In genomic region chr16:67349172-67349571, GRCh38 we compare ENCODE assay signal across 8 cellular contexts. TPM values are rescaled to one million over a fixed set of nuclear protein-coding genes. Genes with fewer than 3 reads are reported as not detected.
DNase-seq lines count a peak whose midpoint lies in the region; ATAC-seq, FAIRE-seq and TF ChIP-seq lines count a peak whose summit lies in the region.

No MANE protein-coding gene starts in this region.

- no peak overlapping the region for H3K4me3 ChIP-seq in AG04450 (ENCODE audit: low read depth, low read length)
- H3K4me3 ChIP-seq in GM23338, result no peak overlapping the region
- H3K4me3 ChIP-seq in aorta (ENCODE audit: low read length in 2 of 2), result no peak overlapping the region

- intact Hi-C loops in aorta (cut with DNase I), result no loop called here

- no peak overlapping the region for H3K4me3 Mint-ChIP-seq in GM23338

- H2AFZ ChIP-seq in GM23338, result no peak overlapping the region

- TF ChIP-seq POLR2A in GM12892 (IDR thresholded peaks at IDR 0.05; ENCODE audit: low read depth, low read length), result no peak

- POLR2A ChIA-PET in AG04450 (lab: Yijun Ruan, JAX), result no interaction called here

- H3K9me3 ChIP-seq in AG04450 (ENCODE audit: control insufficient read depth, insufficient read depth, low read length) (no peaks in the 10 kb centered on the region), aorta (ENCODE audit: control insufficient read depth, low read length) (no peaks in the 10 kb centered on the region)

- no peak overlapping the region for H3K4me2 ChIP-seq in GM23338

- DNase-seq in AG04450 (ENCODE audit: low read depth, low spot score) (no peak), GM23338 (ENCODE audit: low spot score) (peak; percentile 48), RPMI8226 (peak; percentile 60), foreskin melanocyte (peak; percentile 26), GM12892 (ENCODE audit: insufficient read length) (no peak), NK-92 (lab: John Stamatoyannopoulos, UW; ENCODE audit: unreplicated experiment) (no peak), aorta (no peak)

- H3F3A ChIP-seq in GM23338 (replicated peaks; ENCODE audit: low read depth), result no peaks in the 10 kb centered on the region

- no peaks in the 10 kb centered on the region for H3K36me3 Mint-ChIP-seq in GM23338 (ENCODE audit: low read depth)

- H3K4me1 ChIP-seq in GM23338 (ENCODE audit: insufficient read depth) (no peaks in the 10 kb centered on the region), aorta (ENCODE audit: control insufficient read depth in 1 of 2, insufficient read depth in 2 of 2, low read length in 2 of 2) (no peaks in the 10 kb centered on the region)

- H4K20me1 ChIP-seq in GM23338 (replicated peaks; ENCODE audit: insufficient read depth), result no peaks in the 10 kb centered on the region

- H3K9me3 Mint-ChIP-seq in GM23338, result no peaks in the 10 kb centered on the region

- H3K27ac Mint-ChIP-seq in GM23338, result no peak overlapping the region

- peaks cover 2% of the 10 kb centered on the region for H3K27me3 ChIP-seq in AG04450 (ENCODE audit: control insufficient read depth, insufficient read depth, low read length)
- H3K27me3 ChIP-seq in GM23338 (ENCODE audit: insufficient read depth), result peaks cover 4% of the 10 kb centered on the region; the same call in 1 of the 2 replicates
- H3K27me3 ChIP-seq in aorta (ENCODE audit: control insufficient read depth in 1 of 2, insufficient read depth in 2 of 2, low read length in 1 of 2), result no peaks in the 10 kb centered on the region

- no peaks in the 10 kb centered on the region for H3K27me3 Mint-ChIP-seq in GM23338 (ENCODE audit: insufficient read depth, low read depth, poor library complexity)

- H3K9me2 ChIP-seq in GM23338 (ENCODE audit: insufficient read depth), result no peaks in the 10 kb centered on the region

- ATAC-seq in GM23338, result no peak
- ATAC-seq in GM18867 (IDR thresholded peaks at IDR 0.05; ENCODE audit: unreplicated experiment), result no peak
- ATAC-seq in aorta (ENCODE audit: low FRiP score), result no peak

- no peaks in the 10 kb centered on the region for H3K79me2 ChIP-seq in GM23338 (replicated peaks; ENCODE audit: insufficient read depth)

- H3K36me3 ChIP-seq in GM23338 (ENCODE audit: insufficient read depth) (no peaks in the 10 kb centered on the region), aorta (ENCODE audit: control insufficient read depth in 1 of 2, insufficient read depth in 2 of 2, low read length in 1 of 2) (no peaks in the 10 kb centered on the region)

- no peak for FAIRE-seq in GM12892 (lab: Jason Lieb, UNC)

- TF ChIP-seq CTCF in AG04450 (IDR thresholded peaks at IDR 0.05; ENCODE audit: low read depth, low read length), result peak; percentile 63
- peak; percentile 26 to 47; a peak in 3 of 4 replicates for TF ChIP-seq CTCF in GM23338 (conservative IDR thresholded peaks at IDR 0.05; ENCODE audit: low read depth in 2 of 2)

- no peak overlapping the region for H3K27ac ChIP-seq in AG04450 (ENCODE audit: low read depth, low read length)
- no peak overlapping the region for H3K27ac ChIP-seq in GM23338 (ENCODE audit: low read depth)
- no peak overlapping the region for H3K27ac ChIP-seq in aorta (ENCODE audit: low read depth in 1 of 2, low read length in 2 of 2)

- CTCF ChIA-PET in AG04450 (lab: Charles Lee), result interaction anchor here (0.6 to 2.8 kb wide), 9 partner anchors 8 to 213 kb away, joined by 3 to 15 read pairs (median 4); no protein-coding TSS in a partner anchor

- no peaks in the 10 kb centered on the region for H3K4me1 Mint-ChIP-seq in GM23338

TF ChIP-seq in GM23338, 12 proteins besides CTCF, POLR2A, EP300 and RAD21:
- TF ChIP-seq NANOG (IDR thresholded peaks at IDR 0.05; ENCODE audit: borderline replicate concordance) (no peak), CREB1 (CRISPR knock-in tag; IDR thresholded peaks at IDR 0.05; ENCODE audit: low read depth) (no peak), EZH2phosphoT487 (IDR thresholded peaks at IDR 0.05; ENCODE audit: unreplicated experiment) (no peak), POLR2AphosphoS5 (IDR thresholded peaks at IDR 0.05; ENCODE audit: low read depth) (no peak), JUNB (IDR thresholded peaks at IDR 0.05; ENCODE audit: unreplicated experiment) (no peak), ZNF331 (CRISPR knock-in tag; IDR thresholded peaks at IDR 0.05; ENCODE audit: low read depth) (no peak), STAT1 (IDR thresholded peaks at IDR 0.05; ENCODE audit: unreplicated experiment) (no peak), ETS1 (IDR thresholded peaks at IDR 0.05) (no peak), REST (IDR thresholded peaks at IDR 0.05; ENCODE audit: unreplicated experiment) (no peak), ZNF114 (CRISPR knock-in tag; IDR thresholded peaks at IDR 0.05) (no peak)

RNA-seq across cellular contexts. Expression of gene LRRC36, which starts 22.6 kb away (rescaled TPM):
- polyA plus RNA-seq in AG04450 (2011; rRNA removed) (0.21 and 0.41 TPM in 2 replicates), GM23338 (2016; fragmentation: Nextera tagmentation; extraction: Ambion mirVana) (not detected in 2 replicates), aorta (not detected)
- polyA minus RNA-seq in AG04450 (2011; rRNA and poly(A)+ RNA removed), result not detected in 2 replicates
- total RNA-seq in GM23338 (2014; rRNA removed; shearing (Covaris generic)), result 1.2 TPM in 1 of 2 replicates, not detected in the other
- polyA plus RNA-seq in GM12892 (2012; ENCODE audit: missing spikeins), result not detected
- under 1 TPM in 1 of 2 donors, not detected in 1; 0.51 TPM for total RNA-seq in aorta

RNA-seq across cellular contexts. Expression of gene KCTD19, which starts 22.6 kb away (rescaled TPM):
- polyA plus RNA-seq in AG04450 (2011; rRNA removed) (0.21 and 0.25 TPM in 2 replicates), GM23338 (2016; fragmentation: Nextera tagmentation; extraction: Ambion mirVana) (0.61 and 0.65 TPM in 2 replicates), aorta (not detected)
- 0.26 and 0.37 TPM in 2 replicates for polyA minus RNA-seq in AG04450 (2011; rRNA and poly(A)+ RNA removed)
- total RNA-seq in GM23338 (2014; rRNA removed; shearing (Covaris generic)), result 0.31 TPM in 1 of 2 replicates, not detected in the other
- 0.06 TPM for polyA plus RNA-seq in GM12892 (2012; ENCODE audit: missing spikeins)
- under 1 TPM in 1 of 2 donors, not detected in 1; 0.12 TPM for total RNA-seq in aorta

RNA-seq across cellular contexts. Expression of gene TPPP3, which starts 44.1 kb away (rescaled TPM):
- polyA plus RNA-seq in AG04450 (2011; rRNA removed) (1.5 TPM in 2 replicates), GM23338 (2016; fragmentation: Nextera tagmentation; extraction: Ambion mirVana) (0.26 and 1.3 TPM in 2 replicates), aorta (10 to 100 TPM; 34.3 to 51.9 TPM)
- 0.70 TPM in 1 of 2 replicates, not detected in the other for polyA minus RNA-seq in AG04450 (2011; rRNA and poly(A)+ RNA removed)
- 0.28 TPM in 1 of 2 replicates, not detected in the other for total RNA-seq in GM23338 (2014; rRNA removed; shearing (Covaris generic))
- not detected for polyA plus RNA-seq in GM12892 (2012; ENCODE audit: missing spikeins)
- total RNA-seq in aorta, result 10 to 100 TPM in 1 of 2 donors, 1 to 10 TPM in 1; 7.2 to 13.5 TPM

Comparison
In these comparisons a context has a peak if more than half of its experiments do, and no peak if none do; other contexts are left out.
1. DNase-seq: peak in GM23338 (single experiment), RPMI8226 (single experiment) and foreskin melanocyte (single experiment); none in AG04450 (single experiment), GM12892 (single experiment), NK-92 (single experiment) and aorta (0 of 2).
2. RNA of gene TPPP3, which starts 44.1 kb away (polyA plus RNA-seq): 34.3 to 51.9 TPM in aorta; 1.5 TPM in AG04450 and 0.26 to 1.3 TPM in GM23338; every median in the first group is over 10 times any median in the second.